Comparison of ENCODE assay signal across 20 cellular contexts in the genomic region with DNA sequence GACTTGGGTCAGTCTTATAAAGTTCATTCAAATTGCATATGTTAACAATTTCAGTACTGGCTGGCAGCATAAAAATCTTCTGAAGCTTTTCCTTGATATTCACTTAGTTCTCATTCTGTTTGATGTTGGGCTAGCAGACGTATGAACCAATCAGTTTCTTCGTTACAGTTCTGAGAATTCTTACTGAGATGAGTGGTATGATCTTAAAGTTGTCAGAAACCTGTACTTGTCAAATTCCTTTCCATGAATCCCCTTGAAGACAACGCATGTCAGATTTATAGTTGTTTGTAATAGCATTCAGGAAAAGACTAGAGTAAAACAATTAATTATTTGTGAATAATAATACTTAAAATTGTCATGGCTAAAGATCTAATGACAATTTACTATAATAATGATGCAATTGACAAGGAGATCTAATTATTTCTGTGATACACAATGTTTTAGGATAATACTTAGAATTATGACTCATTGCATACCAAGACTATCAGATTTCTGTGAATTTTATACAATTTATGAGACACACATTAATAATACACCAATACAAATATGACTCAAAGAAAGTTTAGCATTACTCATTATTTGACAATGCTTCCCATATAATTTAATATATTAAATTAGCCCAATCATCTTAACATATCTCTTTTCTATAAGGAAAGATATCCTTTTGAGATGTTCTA.
"Had no signal": no experiment of that assay in that cellular context is flagged by ENCODE, and none has a peak within 500 bp of the region (broad histone marks: within the 10 kb centered on the region; RNA-seq: fewer than 3 reads in every experiment).

No MANE protein-coding gene starts in this region.

- H2AFZ ChIP-seq: neural progenitor cell had no signal

- H3K4me2 ChIP-seq: neural progenitor cell had no signal

- H3K36me3 ChIP-seq: cardiac muscle cell, gastroesophageal sphincter, heart left ventricle, neural progenitor cell, tibial artery had no signal

- H3K4me3 ChIP-seq: cardiac muscle cell, gastroesophageal sphincter, heart left ventricle, mucosa of descending colon, neural progenitor cell, tibial artery had no signal

- H3K27me3 ChIP-seq: cardiac muscle cell, gastroesophageal sphincter, heart left ventricle, neural progenitor cell, tibial artery had no signal

- FAIRE-seq: TTC549 had no signal

- H3K4me1 ChIP-seq: gastroesophageal sphincter, heart left ventricle, tibial artery had no signal

- H3K9me3 ChIP-seq: mucosa of descending colon, tibial artery had no signal

- H3K27ac ChIP-seq: cardiac muscle cell, gastroesophageal sphincter, heart left ventricle, neural progenitor cell, tibial artery had no signal

- H3K9ac ChIP-seq: neural progenitor cell had no signal

- DNase-seq: activated CD4-positive, alpha-beta memory T cell treated with anti-CD3 and anti-CD28 coated beads for 36 hours; activated CD4-positive, alpha-beta T cell treated with anti-CD3 and anti-CD28 coated beads for 36 hours; activated CD8-positive, alpha-beta memory T cell treated with anti-CD3 and anti-CD28 coated beads, Interleukin-2, amount 10 ng/mL, durations not matched to agents 7 days and 5 days; activated naive CD4-positive, alpha-beta T cell; activated naive CD8-positive, alpha-beta T cell treated with anti-CD3 and anti-CD28 coated beads for 36 hours; activated T-cell treated with anti-CD3 and anti-CD28 coated beads, Interleukin-2, amount 50 U/mL, for 1 hour; amniotic stem cell; erythroblast; heart left ventricle; kidney glomerular epithelial cell; left ventricle myocardium superior; mucosa of descending colon; naive thymus-derived CD4-positive, alpha-beta T cell; stimulated activated CD4-positive, alpha-beta T cell treated with anti-CD3 and anti-CD28 coated beads, Interleukin-2, amount 100 ng/mL, for 24 hours; stimulated activated naive CD4-positive, alpha-beta T cell treated with Interleukin-2 at 50 U/mL for 16 hours; tibial artery had no signal
